1 cellular context compared by ENCODE assay signal in the genomic region with DNA sequence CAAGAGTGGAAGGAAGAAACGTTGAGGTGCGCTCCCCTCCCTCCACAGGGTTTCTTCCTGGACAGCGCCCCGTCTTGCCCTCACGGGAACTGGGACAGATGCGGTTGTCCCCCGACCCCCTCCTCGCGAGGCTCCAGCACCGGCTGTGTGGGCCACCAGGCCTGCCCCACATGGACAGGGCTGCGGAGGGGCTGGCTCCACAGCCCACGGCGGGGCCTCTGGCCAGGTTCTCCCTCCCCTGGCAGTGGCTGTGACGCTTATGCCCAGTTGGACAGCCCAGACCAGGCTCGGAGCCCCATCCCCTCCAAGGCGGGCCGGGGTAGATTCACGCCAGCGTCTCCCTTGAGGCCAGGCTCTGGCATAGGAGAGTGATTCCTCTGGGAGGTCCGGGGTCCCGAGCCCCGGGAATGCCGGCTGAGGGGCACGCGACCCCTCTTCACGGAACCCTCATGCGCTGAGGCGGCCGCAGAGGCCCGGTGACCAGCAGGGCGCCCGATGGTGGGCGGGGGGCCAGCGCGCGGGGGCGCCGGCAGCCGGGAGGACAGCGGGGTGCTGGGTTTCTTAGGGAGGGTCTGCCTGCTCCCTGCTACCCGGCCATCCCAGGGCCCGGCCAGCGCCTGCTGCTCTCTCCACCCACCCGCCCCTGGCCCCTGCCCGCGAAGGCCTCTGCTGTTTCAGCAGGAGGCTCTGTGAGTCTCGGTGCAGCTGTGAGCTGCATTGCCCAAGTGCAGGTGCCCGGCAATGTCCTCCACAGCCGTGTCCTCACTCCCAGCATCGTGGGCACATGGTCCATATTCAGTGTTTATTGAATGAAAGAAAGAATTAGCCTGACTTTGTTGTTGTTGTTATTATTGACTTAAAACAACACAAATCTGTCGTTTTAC.
TF ChIP-seq lines count a peak whose summit lies in the region.

No MANE protein-coding gene starts in this region.

TF ChIP-seq in K562, 482 proteins besides CTCF, POLR2A, EP300 and RAD21 (continued from another document):
- TF ChIP-seq ZNF668 (CRISPR knock-in tag; IDR thresholded peaks at IDR 0.05) (no peak), TOE1 (IDR thresholded peaks at IDR 0.05; ENCODE audit: borderline replicate concordance) (no peak), TOE1 (CRISPR knock-in tag; IDR thresholded peaks at IDR 0.05; ENCODE audit: borderline replicate concordance, low read depth) (no peak), RBM14 (IDR thresholded peaks at IDR 0.05; ENCODE audit: borderline replicate concordance, insufficient read depth, low read depth, low read length) (no peak), PHB (CRISPR knock-in tag; IDR thresholded peaks at IDR 0.05) (no peak)
- TF ChIP-seq, protein P1, sequence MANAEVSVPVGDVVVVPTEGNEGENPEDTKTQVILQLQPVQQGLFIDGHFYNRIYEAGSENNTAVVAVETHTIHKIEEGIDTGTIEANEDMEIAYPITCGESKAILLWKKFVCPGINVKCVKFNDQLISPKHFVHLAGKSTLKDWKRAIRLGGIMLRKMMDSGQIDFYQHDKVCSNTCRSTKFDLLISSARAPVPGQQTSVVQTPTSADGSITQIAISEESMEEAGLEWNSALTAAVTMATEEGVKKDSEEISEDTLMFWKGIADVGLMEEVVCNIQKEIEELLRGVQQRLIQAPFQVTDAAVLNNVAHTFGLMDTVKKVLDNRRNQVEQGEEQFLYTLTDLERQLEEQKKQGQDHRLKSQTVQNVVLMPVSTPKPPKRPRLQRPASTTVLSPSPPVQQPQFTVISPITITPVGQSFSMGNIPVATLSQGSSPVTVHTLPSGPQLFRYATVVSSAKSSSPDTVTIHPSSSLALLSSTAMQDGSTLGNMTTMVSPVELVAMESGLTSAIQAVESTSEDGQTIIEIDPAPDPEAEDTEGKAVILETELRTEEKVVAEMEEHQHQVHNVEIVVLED (CRISPR knock-in tag; IDR thresholded peaks at IDR 0.05): no peak
